8 cellular contexts compared by ENCODE assay signal in the genomic region with DNA sequence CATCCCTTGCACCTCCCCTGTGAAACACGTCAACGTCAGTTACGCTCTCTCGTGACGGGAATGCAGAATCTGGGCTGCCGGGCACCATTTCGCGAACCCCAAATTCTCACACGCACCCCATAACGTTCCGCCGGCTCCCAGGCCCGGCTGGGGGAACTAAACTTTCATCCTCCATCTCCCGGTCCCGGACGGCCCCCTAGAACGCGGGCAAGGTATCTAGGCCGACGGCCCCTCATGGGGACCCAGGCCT. TPM values are rescaled to one million over a fixed set of nuclear protein-coding genes. Genes with fewer than 3 reads are reported as not detected.
DNase-seq lines count a peak whose midpoint lies in the region; ATAC-seq and TF ChIP-seq lines count a peak whose summit lies in the region.

No MANE protein-coding gene starts in this region.

- no peaks in the 10 kb centered on the region for H3K9me3 Mint-ChIP-seq in HFFc6
- no peaks in the 10 kb centered on the region for H3K9me3 Mint-ChIP-seq in activated naive CD8-positive, alpha-beta T cell treated with anti-CD3 and anti-CD28 coated beads, Interleukin-2, amount 50 U/mL, for 24 hours

- H3K27me3 ChIP-seq in BLaER1 (no peaks in the 10 kb centered on the region), iPS DF 6.9 (ENCODE audit: control insufficient read depth, insufficient read depth, low read length) (no peaks in the 10 kb centered on the region)

- no CpG with 5 or more reads among the region's 20 CpGs for WGBS in iPS DF 6.9 (ENCODE audit: insufficient coverage, insufficient read length)

- peaks cover 12% of the 10 kb centered on the region for H3K36me3 Mint-ChIP-seq in HFFc6 (ENCODE audit: low read depth)
- H3K36me3 Mint-ChIP-seq in activated naive CD8-positive, alpha-beta T cell treated with anti-CD3 and anti-CD28 coated beads, Interleukin-2, amount 50 U/mL, for 24 hours (ENCODE audit: low read depth): peaks cover 9% of the 10 kb centered on the region

- no peaks in the 10 kb centered on the region for H4K20me1 ChIP-seq in BLaER1

- peak overlapping the region; percentile 93 for H3K27ac ChIP-seq in BLaER1
- no peak overlapping the region for H3K27ac ChIP-seq in iPS DF 6.9 (ENCODE audit: low read length)

- no peak for ATAC-seq in activated naive CD8-positive, alpha-beta T cell treated with anti-CD3 and anti-CD28 coated beads, Interleukin-2, amount 50 U/mL, for 24 hours
- no peak for ATAC-seq in GM19328 (IDR thresholded peaks at IDR 0.05; ENCODE audit: unreplicated experiment)
- ATAC-seq in GM18867 (IDR thresholded peaks at IDR 0.05; ENCODE audit: unreplicated experiment): no peak

- peak overlapping the region; percentile 93 for H3K9ac ChIP-seq in BLaER1

- H3K9me3 ChIP-seq in BLaER1 (no peaks in the 10 kb centered on the region), iPS DF 6.9 (ENCODE audit: control insufficient read depth, insufficient read depth, low read length) (no peaks in the 10 kb centered on the region)

- peaks cover 8% of the 10 kb centered on the region for H3K27me3 Mint-ChIP-seq in HFFc6 (ENCODE audit: insufficient read depth)
- no peaks in the 10 kb centered on the region for H3K27me3 Mint-ChIP-seq in activated naive CD8-positive, alpha-beta T cell treated with anti-CD3 and anti-CD28 coated beads, Interleukin-2, amount 50 U/mL, for 24 hours

- H3K4me3 ChIP-seq in BLaER1: peak overlapping the region; percentile 84
- peak overlapping the region; percentile 95 for H3K4me3 ChIP-seq in iPS DF 6.9 (ENCODE audit: low read length)

- TF ChIP-seq CTCF in HFFc6 (IDR thresholded peaks at IDR 0.05): no peak

- peaks cover 6% of the 10 kb centered on the region; the same call in 1 of the 2 replicates for H3K4me1 Mint-ChIP-seq in HFFc6 (ENCODE audit: low read depth)
- peaks cover 27% of the 10 kb centered on the region for H3K4me1 Mint-ChIP-seq in activated naive CD8-positive, alpha-beta T cell treated with anti-CD3 and anti-CD28 coated beads, Interleukin-2, amount 50 U/mL, for 24 hours

- H3K4me2 ChIP-seq in BLaER1: peak overlapping the region; percentile 92

- peaks cover 22% of the 10 kb centered on the region for H3K4me1 ChIP-seq in BLaER1
- H3K4me1 ChIP-seq in iPS DF 6.9 (ENCODE audit: control insufficient read depth, insufficient read depth, low read length): no peaks in the 10 kb centered on the region

- H3K36me3 ChIP-seq in BLaER1 (peaks cover 13% of the 10 kb centered on the region), iPS DF 6.9 (ENCODE audit: control insufficient read depth, insufficient read depth, low read length) (no peaks in the 10 kb centered on the region)

- H3K27ac Mint-ChIP-seq in HFFc6: peak overlapping the region; percentile 99
- H3K27ac Mint-ChIP-seq in activated naive CD8-positive, alpha-beta T cell treated with anti-CD3 and anti-CD28 coated beads, Interleukin-2, amount 50 U/mL, for 24 hours: peak overlapping the region; percentile 99

- H3K4me3 Mint-ChIP-seq in HFFc6: peak overlapping the region; percentile 95
- H3K4me3 Mint-ChIP-seq in activated naive CD8-positive, alpha-beta T cell treated with anti-CD3 and anti-CD28 coated beads, Interleukin-2, amount 50 U/mL, for 24 hours: peak overlapping the region; percentile 92

- DNase-seq in HFFc6: no peak
- DNase-seq in activated naive CD8-positive, alpha-beta T cell treated with anti-CD3 and anti-CD28 coated beads, Interleukin-2, amount 50 U/mL, for 24 hours: no peak
- DNase-seq in iPS DF 6.9 (ENCODE audit: low read depth, low spot score): no peak
- peak; percentile 7 for DNase-seq in smooth muscle cell of the brain vasculature (ENCODE audit: low read depth, low spot score)
- DNase-seq in NCI-H2029 (lab: John Stamatoyannopoulos, UW): no peak

RNA-seq across cellular contexts. Expression of gene DNAJC27, which starts 0.5 kb away (rescaled TPM):
- 1 to 10 TPM; 2.8 to 3.9 (median 3.6) TPM for total RNA-seq in HFFc6 (2021; fragmentation: NEBNext Ultra II Directional; extraction: Animal tissue kit (Norgen Biotek cat#: 25700))

RNA-seq across cellular contexts. Expression of gene ADCY3, which starts 51.2 kb away (rescaled TPM):
- total RNA-seq in HFFc6 (2021; fragmentation: NEBNext Ultra II Directional; extraction: Animal tissue kit (Norgen Biotek cat#: 25700)): 10 to 100 TPM; 54.4 to 80.7 (median 72.0) TPM
